In genomic region chr19:47824396-47824795, GRCh38 we compare ENCODE assay signal across 2 cellular contexts.
A peak's percentile ranks its signal among the peaks of the same experiment; 100 is the strongest.
TF ChIP-seq lines count a peak whose summit lies in the region.

No MANE protein-coding gene starts in this region.

TF ChIP-seq in GM23338, 12 proteins besides CTCF, POLR2A, EP300 and RAD21:
- TF ChIP-seq JUNB (IDR thresholded peaks at IDR 0.05; ENCODE audit: unreplicated experiment) (no peak), POLR2AphosphoS5 (IDR thresholded peaks at IDR 0.05; ENCODE audit: low read depth) (no peak), REST (IDR thresholded peaks at IDR 0.05; ENCODE audit: unreplicated experiment) (no peak), NANOG (IDR thresholded peaks at IDR 0.05; ENCODE audit: borderline replicate concordance) (no peak), STAT1 (IDR thresholded peaks at IDR 0.05; ENCODE audit: unreplicated experiment) (no peak)

TF ChIP-seq in K562, 482 proteins besides CTCF, POLR2A, EP300 and RAD21:
- TF ChIP-seq RBM25 (IDR thresholded peaks at IDR 0.05; ENCODE audit: low read depth, low read length, severe bottlenecking) (peak; percentile 45), SMAD3 (CRISPR knock-in tag; conservative IDR thresholded peaks at IDR 0.05) (no peak)
TF ChIP-seq in K562: peak in this region for 1.
